In the genomic region with DNA sequence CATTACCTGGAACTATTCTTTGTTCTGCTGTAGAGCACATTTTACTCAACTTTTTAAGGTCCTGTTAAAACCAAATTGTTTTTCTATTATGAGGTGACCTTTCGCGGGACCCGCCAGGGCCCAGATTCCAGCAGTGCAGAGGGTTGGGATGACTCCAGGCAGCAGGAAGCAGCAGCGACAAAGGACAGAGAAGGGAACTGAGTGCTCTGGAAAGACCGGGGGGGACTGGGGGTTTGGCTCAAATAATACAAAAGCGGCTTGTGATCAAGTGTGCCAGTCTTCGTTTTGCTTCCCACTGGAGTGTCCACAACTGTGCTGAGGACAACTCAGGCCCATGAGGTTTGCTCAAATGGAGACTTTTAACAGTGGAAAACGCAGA, we compare ENCODE assay signal across 12 cellular contexts. TPM values are rescaled to one million over a fixed set of nuclear protein-coding genes. Genes with fewer than 3 reads are reported as not detected.
DNase-seq lines count a peak whose midpoint lies in the region; ATAC-seq and TF ChIP-seq lines count a peak whose summit lies in the region.
"Had no signal": no experiment of that assay in that cellular context is flagged by ENCODE, and none has a peak within 500 bp of the region (broad histone marks: within the 10 kb centered on the region; RNA-seq: fewer than 3 reads in every experiment).

No MANE protein-coding gene starts in this region.

- H3K4me1 Mint-ChIP-seq in mesothelial cell of epicardium, result peaks cover 23% of the 10 kb centered on the region
- H3K4me1 Mint-ChIP-seq in stimulated activated naive B cell treated with anti-CD40 and anti-IgM and Interleukin-4, amounts not matched to agents 10 μg/mL and 1 μg/mL and 100 μg/mL, for 72 hours, result peaks cover 2 to 11% of the 10 kb centered on the region in 2 donors

- H3K4me3 Mint-ChIP-seq in mesothelial cell of epicardium, result no peak overlapping the region
- no peak overlapping the region for H3K4me3 Mint-ChIP-seq in stimulated activated naive B cell treated with anti-CD40 and anti-IgM and Interleukin-4, amounts not matched to agents 10 μg/mL and 1 μg/mL and 100 μg/mL, for 72 hours
- H3K4me3 Mint-ChIP-seq: activated naive CD4-positive, alpha-beta T cell treated with anti-CD3 and anti-CD28 coated beads, Interleukin-2, amount 10 ng/mL, durations not matched to agents 7 days and 5 days had no signal

- POLR2A ChIA-PET in PC-3 (lab: Charles Lee; ENCODE audit: unreplicated experiment), result no interaction called here

- H3F3A ChIP-seq in PC-3 (ENCODE audit: low read length, unreplicated experiment), result no peaks in the 10 kb centered on the region
- peaks cover 27% of the 10 kb centered on the region for H3F3A ChIP-seq in smooth muscle cell (ENCODE audit: low read depth)

- TF ChIP-seq POLR2A in esophagus muscularis mucosa (IDR thresholded peaks at IDR 0.05; ENCODE audit: low read depth), result no peak

- BruUV-seq in PC-3 (replicated peaks; lab: Mats Ljungman, UMichigan), result TSS peak; percentile 8

- CTCF ChIA-PET in PC-3 (lab: Charles Lee), result no interaction called here

- peaks cover 6% of the 10 kb centered on the region for H3K36me3 Mint-ChIP-seq in mesothelial cell of epicardium
- H3K36me3 Mint-ChIP-seq in stimulated activated naive B cell treated with anti-CD40 and anti-IgM and Interleukin-4, amounts not matched to agents 10 μg/mL and 1 μg/mL and 100 μg/mL, for 72 hours, result peaks cover 10 to 21% of the 10 kb centered on the region in 2 donors

- peaks cover 4% of the 10 kb centered on the region; the same call in 1 of the 2 replicates for H3K36me3 ChIP-seq in PC-3 (ENCODE audit: low read depth, low read length)
- peaks cover 0 to 22% (median 12%) of the 10 kb centered on the region in 4 donors for H3K36me3 ChIP-seq in esophagus muscularis mucosa
- H3K36me3 ChIP-seq in smooth muscle cell (ENCODE audit: low read depth), result peaks cover 4% of the 10 kb centered on the region
- H3K36me3 ChIP-seq in MG63, result peaks cover 19% of the 10 kb centered on the region

- no peak for DNase-seq in PC-3
- DNase-seq in esophagus muscularis mucosa (ENCODE audit: extremely low spot score), result no peak
- DNase-seq in mesothelial cell of epicardium (ENCODE audit: low spot score in 2 of 2, unreplicated experiment in 2 of 2), result no peak
- DNase-seq in stimulated activated naive B cell treated with anti-CD40 and anti-IgM and Interleukin-4, amounts not matched to agents 10 μg/mL and 1 μg/mL and 100 μg/mL, for 72 hours, result no peak
- no peak for DNase-seq in smooth muscle cell (lab: John Stamatoyannopoulos, UW; ENCODE audit: unreplicated experiment)
- no peak for DNase-seq in DMS 273 (lab: John Stamatoyannopoulos, UW; ENCODE audit: unreplicated experiment)
- no peak for DNase-seq in MG63
- DNase-seq: activated naive CD4-positive, alpha-beta T cell treated with anti-CD3 and anti-CD28 coated beads, Interleukin-2, amount 10 ng/mL, durations not matched to agents 7 days and 5 days; SIG-M5; stimulated activated naive CD8-positive, alpha-beta T cell treated with anti-CD3 and anti-CD28 coated beads, Interleukin-15, Interleukin-2, amounts not matched to agents 100 U/mL and 50 U/mL, for 24 hours had no signal

- H3K4me3 ChIP-seq in PC-3 (ENCODE audit: low read length), result no peak overlapping the region
- H3K4me3 ChIP-seq in esophagus muscularis mucosa, result no peak overlapping the region
- H3K4me3 ChIP-seq in smooth muscle cell, result no peak overlapping the region
- H3K4me3 ChIP-seq in MG63, result no peak overlapping the region
- H3K4me3 ChIP-seq: BLaER1 treated with 17β-estradiol and CSF1 and Interleukin-3, amounts not matched to agents 10 nM and 100 nM had no signal

- H3K27ac Mint-ChIP-seq in mesothelial cell of epicardium, result peak overlapping the region; percentile 83
- H3K27ac Mint-ChIP-seq in stimulated activated naive B cell treated with anti-CD40 and anti-IgM and Interleukin-4, amounts not matched to agents 10 μg/mL and 1 μg/mL and 100 μg/mL, for 72 hours, result peak overlapping the region; percentile 25
- H3K27ac Mint-ChIP-seq: activated naive CD4-positive, alpha-beta T cell treated with anti-CD3 and anti-CD28 coated beads, Interleukin-2, amount 10 ng/mL, durations not matched to agents 7 days and 5 days had no signal

- WGBS in esophagus muscularis mucosa, result 61% methylated on average over 5 of the region's 8 CpGs
- 75% methylated on average over 8 of the region's 8 CpGs for WGBS in smooth muscle cell (ENCODE audit: low lambda C conversion rate)

- H4K20me1 ChIP-seq in PC-3 (ENCODE audit: low read length), result no peaks in the 10 kb centered on the region
- peaks cover 11% of the 10 kb centered on the region for H4K20me1 ChIP-seq in smooth muscle cell (ENCODE audit: low read depth)

- H3K9me3 Mint-ChIP-seq in mesothelial cell of epicardium, result no peaks in the 10 kb centered on the region
- no peaks in the 10 kb centered on the region for H3K9me3 Mint-ChIP-seq in stimulated activated naive B cell treated with anti-CD40 and anti-IgM and Interleukin-4, amounts not matched to agents 10 μg/mL and 1 μg/mL and 100 μg/mL, for 72 hours
- H3K9me3 Mint-ChIP-seq: activated naive CD4-positive, alpha-beta T cell treated with anti-CD3 and anti-CD28 coated beads, Interleukin-2, amount 10 ng/mL, durations not matched to agents 7 days and 5 days had no signal

- no peak overlapping the region for H3K27ac ChIP-seq in PC-3 (ENCODE audit: low read length)
- peak overlapping the region in 3 of 4 donors; percentile 20 to 50 (median 29) for H3K27ac ChIP-seq in esophagus muscularis mucosa (replicated peaks in 1 of 4)
- H3K27ac ChIP-seq in smooth muscle cell (ENCODE audit: low read depth), result no peak overlapping the region
- H3K27ac ChIP-seq: BLaER1 treated with 17β-estradiol and CSF1 and Interleukin-3, amounts not matched to agents 10 nM and 100 nM had no signal

- H3K9ac ChIP-seq in PC-3 (ENCODE audit: low read length), result no peak overlapping the region
- H3K9ac ChIP-seq in smooth muscle cell (ENCODE audit: low read depth), result no peak overlapping the region
- H3K9ac ChIP-seq: BLaER1 treated with 17β-estradiol and CSF1 and Interleukin-3, amounts not matched to agents 10 nM and 100 nM had no signal

- H3K9me2 ChIP-seq in PC-3 (replicated peaks; ENCODE audit: low read length), result no peaks in the 10 kb centered on the region

- no peak for TF ChIP-seq EP300 in esophagus muscularis mucosa (IDR thresholded peaks at IDR 0.05)

- H2AFZ ChIP-seq in PC-3 (ENCODE audit: low read length) (no peak overlapping the region), smooth muscle cell (ENCODE audit: low read depth) (no peak overlapping the region)

- 0 out of 2 replicates have a peak, but pooled peaks have one; percentile 7 for ATAC-seq in PC-3
- ATAC-seq in stimulated activated naive B cell treated with anti-CD40 and anti-IgM and Interleukin-4, amounts not matched to agents 10 μg/mL and 1 μg/mL and 100 μg/mL, for 72 hours (replicated peaks), result no peak
- no peak for ATAC-seq in GM21381 (IDR thresholded peaks at IDR 0.05; ENCODE audit: unreplicated experiment)
- ATAC-seq: stimulated activated naive CD8-positive, alpha-beta T cell treated with anti-CD3 and anti-CD28 coated beads, Interleukin-15, Interleukin-2, amounts not matched to agents 100 U/mL and 50 U/mL, for 24 hours had no signal

- no peak overlapping the region for H3K4me2 ChIP-seq in PC-3 (ENCODE audit: low read length)
- H3K4me2 ChIP-seq in smooth muscle cell, result no peak overlapping the region
- H3K4me2 ChIP-seq: BLaER1 treated with 17β-estradiol and CSF1 and Interleukin-3, amounts not matched to agents 10 nM and 100 nM had no signal

- H3K4me1 ChIP-seq in PC-3 (ENCODE audit: insufficient read depth, low read length) (no peaks in the 10 kb centered on the region), esophagus muscularis mucosa (peaks cover 0 to 27% (median 16%) of the 10 kb centered on the region in 4 donors), smooth muscle cell (ENCODE audit: low read depth) (peaks cover 45% of the 10 kb centered on the region)

- H3K79me2 ChIP-seq in PC-3 (ENCODE audit: low read length), result no peaks in the 10 kb centered on the region
- H3K79me2 ChIP-seq in smooth muscle cell (ENCODE audit: low read depth), result no peaks in the 10 kb centered on the region

- H3K27me3 Mint-ChIP-seq in mesothelial cell of epicardium (ENCODE audit: low read depth), result no peaks in the 10 kb centered on the region
- H3K27me3 Mint-ChIP-seq in stimulated activated naive B cell treated with anti-CD40 and anti-IgM and Interleukin-4, amounts not matched to agents 10 μg/mL and 1 μg/mL and 100 μg/mL, for 72 hours, result no peaks in the 10 kb centered on the region
- H3K27me3 Mint-ChIP-seq: activated naive CD4-positive, alpha-beta T cell treated with anti-CD3 and anti-CD28 coated beads, Interleukin-2, amount 10 ng/mL, durations not matched to agents 7 days and 5 days had no signal

- H3K27me3 ChIP-seq in PC-3 (ENCODE audit: low read length), result no peaks in the 10 kb centered on the region
- H3K27me3 ChIP-seq in esophagus muscularis mucosa, result no peaks in the 10 kb centered on the region
- H3K27me3 ChIP-seq in smooth muscle cell (ENCODE audit: low read depth), result no peaks in the 10 kb centered on the region
- H3K27me3 ChIP-seq in MG63, result no peaks in the 10 kb centered on the region
- H3K27me3 ChIP-seq: BLaER1 treated with 17β-estradiol and CSF1 and Interleukin-3, amounts not matched to agents 10 nM and 100 nM had no signal

- intact Hi-C loops in PC-3 (cut with micrococcal nuclease), result no loop called here
- intact Hi-C loops in esophagus muscularis mucosa (cut with DNase I), result no loop called here

- H3K9me3 ChIP-seq in PC-3 (ENCODE audit: low read length) (no peaks in the 10 kb centered on the region), esophagus muscularis mucosa (no peaks in the 10 kb centered on the region), smooth muscle cell (replicated peaks; ENCODE audit: low read depth) (no peaks in the 10 kb centered on the region), MG63 (no peaks in the 10 kb centered on the region)
- H3K9me3 ChIP-seq: BLaER1 treated with 17β-estradiol and CSF1 and Interleukin-3, amounts not matched to agents 10 nM and 100 nM had no signal

- TF ChIP-seq CTCF in PC-3 (conservative IDR thresholded peaks at IDR 0.05; ENCODE audit: low read depth, low read length), result no peak
- TF ChIP-seq CTCF in esophagus muscularis mucosa (IDR thresholded peaks at IDR 0.05), result no peak
- TF ChIP-seq CTCF in mesothelial cell of epicardium (IDR thresholded peaks at IDR 0.05; ENCODE audit: unreplicated experiment), result no peak
- no peak for TF ChIP-seq CTCF in smooth muscle cell (IDR thresholded peaks at IDR 0.05; ENCODE audit: borderline replicate concordance, insufficient read depth, poor library complexity, severe bottlenecking)

RNA-seq across cellular contexts. Expression of a gene that starts 26.9 kb away (rescaled TPM):
- total RNA-seq in PC-3 (2014; rRNA removed), result 47.1 and 60.2 TPM in 2 replicates
- 100 to 1,000 TPM in 3 of 4 donors, 10 to 100 TPM in 1; 89.6 to 120 (median 110) TPM for total RNA-seq in esophagus muscularis mucosa
- total RNA-seq in mesothelial cell of epicardium, result 235 to 258 TPM (median 256 TPM) in 3 replicates
- total RNA-seq in smooth muscle cell, result 61.8 and 77.4 TPM in 2 replicates
- polyA plus RNA-seq in smooth muscle cell, result 31.0 and 42.8 TPM in 2 replicates
- 35.9 and 78.6 TPM in 2 replicates for total RNA-seq in MG63 (2014; rRNA removed; shearing (Covaris generic); ENCODE audit: low replicate concordance)

Comparison
In these comparisons a context has a peak if more than half of its experiments do, and no peak if none do; other contexts are left out.
1. H3K27ac ChIP-seq: peak in esophagus muscularis mucosa (3 of 4); none in PC-3 (single experiment) and smooth muscle cell (single experiment).